In genomic region chrX:720858-721257, GRCh38 we compare ENCODE assay signal across 20 cellular contexts.
A peak's percentile ranks its signal among the peaks of the same experiment; 100 is the strongest.
DNase-seq lines count a peak whose midpoint lies in the region; ATAC-seq and TF ChIP-seq lines count a peak whose summit lies in the region.
"Had no signal": no experiment of that assay in that cellular context is flagged by ENCODE, and none has a peak within 500 bp of the region (broad histone marks: within the 10 kb centered on the region; RNA-seq: fewer than 3 reads in every experiment).

No MANE protein-coding gene starts in this region.

- no peak overlapping the region for H3K27ac ChIP-seq in sigmoid colon
- H3K27ac ChIP-seq: 22Rv1; A549; BLaER1 treated with 17β-estradiol and CSF1 and Interleukin-3, amounts not matched to agents 10 nM and 100 nM; C4-2B had no signal

- no peak overlapping the region for H3K4me3 Mint-ChIP-seq in activated naive CD4-positive, alpha-beta T cell treated with anti-CD3 and anti-CD28 coated beads, Interleukin-2, amount 10 ng/mL, durations not matched to agents 7 days and 5 days
- H3K4me3 Mint-ChIP-seq: B cell; CD4-positive, alpha-beta T cell; CD8-positive, alpha-beta T cell had no signal

- H3K36me3 ChIP-seq in sigmoid colon = no peaks in the 10 kb centered on the region
- H3K36me3 ChIP-seq: BLaER1 treated with 17β-estradiol and CSF1 and Interleukin-3, amounts not matched to agents 10 nM and 100 nM had no signal

- peaks cover 34% of the 10 kb centered on the region for H3K9me3 Mint-ChIP-seq in activated naive CD4-positive, alpha-beta T cell treated with anti-CD3 and anti-CD28 coated beads, Interleukin-2, amount 10 ng/mL, durations not matched to agents 7 days and 5 days

- H3K4me1 Mint-ChIP-seq in activated naive CD4-positive, alpha-beta T cell treated with anti-CD3 and anti-CD28 coated beads, Interleukin-2, amount 10 ng/mL, durations not matched to agents 7 days and 5 days = no peaks in the 10 kb centered on the region
- H3K4me1 Mint-ChIP-seq: B cell had no signal

- ATAC-seq in HG02678 (IDR thresholded peaks at IDR 0.05; ENCODE audit: unreplicated experiment) = no peak
- ATAC-seq: A549; CD8-positive, alpha-beta T cell had no signal

- H3K4me1 ChIP-seq in sigmoid colon = no peaks in the 10 kb centered on the region
- H3K4me1 ChIP-seq: A549; BLaER1 treated with 17β-estradiol and CSF1 and Interleukin-3, amounts not matched to agents 10 nM and 100 nM; Caco-2 had no signal

- DNase-seq in DMS153 (lab: John Stamatoyannopoulos, UW) (peak; percentile 73), DMS153 treated with DMSO at 0.1 percent for 48 hours (lab: John Stamatoyannopoulos, UW; ENCODE audit: unreplicated experiment) (no peak), islet precursor cell (peak; percentile 28), sigmoid colon (peak; percentile 20), HCEC 1CT (no peak)
- DNase-seq in activated naive CD4-positive, alpha-beta T cell treated with anti-CD3 and anti-CD28 coated beads, Interleukin-2, amount 10 ng/mL, durations not matched to agents 7 days and 5 days = no peak
- DNase-seq in activated naive CD4-positive, alpha-beta T cell treated with Interleukin-2 at 50 U/mL for 16 hours = no peak
- DNase-seq: AML-193; Caco-2; Calu3; CD4-positive, alpha-beta T cell; CD8-positive, alpha-beta T cell; DMS79 treated with DMSO at 0.1 percent for 48 hours; GF-D8 had no signal

- no peak for TF ChIP-seq EP300 in sigmoid colon (IDR thresholded peaks at IDR 0.05)

- H3K9me3 ChIP-seq in sigmoid colon = peaks cover 0 to 16% (median 1%) of the 10 kb centered on the region in 4 donors
- H3K9me3 ChIP-seq: Caco-2 had no signal

- no peaks in the 10 kb centered on the region for H3K27me3 ChIP-seq in sigmoid colon
- H3K27me3 ChIP-seq: BLaER1 treated with 17β-estradiol and CSF1 and Interleukin-3, amounts not matched to agents 10 nM and 100 nM had no signal

- H3K27ac Mint-ChIP-seq in activated naive CD4-positive, alpha-beta T cell treated with anti-CD3 and anti-CD28 coated beads, Interleukin-2, amount 10 ng/mL, durations not matched to agents 7 days and 5 days = peak overlapping the region; percentile 55
- H3K27ac Mint-ChIP-seq: B cell; CD4-positive, alpha-beta T cell; CD8-positive, alpha-beta T cell had no signal

- TF ChIP-seq POLR2A in sigmoid colon (IDR thresholded peaks at IDR 0.05) = no peak

- 64 to 67% methylated on average over 9 of the region's 9 CpGs for WGBS in sigmoid colon, 2 donors

- H3K36me3 Mint-ChIP-seq in activated naive CD4-positive, alpha-beta T cell treated with anti-CD3 and anti-CD28 coated beads, Interleukin-2, amount 10 ng/mL, durations not matched to agents 7 days and 5 days = peaks cover 1% of the 10 kb centered on the region
- H3K36me3 Mint-ChIP-seq: CD8-positive, alpha-beta T cell had no signal

- intact Hi-C loops in sigmoid colon (cut with DNase I) = no loop called here

- CTCF ChIA-PET in activated naive CD4-positive, alpha-beta T cell treated with anti-CD3 and anti-CD28 coated beads, Interleukin-2, amount 10 ng/mL, durations not matched to agents 7 days and 5 days (lab: Charles Lee) = no interaction called here

- no peaks in the 10 kb centered on the region for H3K27me3 Mint-ChIP-seq in activated naive CD4-positive, alpha-beta T cell treated with anti-CD3 and anti-CD28 coated beads, Interleukin-2, amount 10 ng/mL, durations not matched to agents 7 days and 5 days
- H3K27me3 Mint-ChIP-seq: B cell; CD4-positive, alpha-beta T cell had no signal

- TF ChIP-seq CTCF in sigmoid colon (IDR thresholded peaks at IDR 0.05) = no peak

- no peak overlapping the region for H3K4me3 ChIP-seq in sigmoid colon
- H3K4me3 ChIP-seq: A549; BLaER1 treated with 17β-estradiol and CSF1 and Interleukin-3, amounts not matched to agents 10 nM and 100 nM had no signal

Comparison
In these comparisons a context has a peak if more than half of its experiments do, and no peak if none do; other contexts are left out.
1. DNase-seq: peak in DMS153 (single experiment), islet precursor cell (single experiment) and sigmoid colon (single experiment); none in DMS153 treated with DMSO at 0.1 percent for 48 hours (single experiment), activated naive CD4-positive, alpha-beta T cell treated with anti-CD3 and anti-CD28 coated beads, Interleukin-2, amount 10 ng/mL, durations not matched to agents 7 days and 5 days (single experiment), activated naive CD4-positive, alpha-beta T cell treated with Interleukin-2 at 50 U/mL for 16 hours (single experiment) and HCEC 1CT (single experiment).